ENCODE assay signal across 25 cellular contexts in the genomic region with DNA sequence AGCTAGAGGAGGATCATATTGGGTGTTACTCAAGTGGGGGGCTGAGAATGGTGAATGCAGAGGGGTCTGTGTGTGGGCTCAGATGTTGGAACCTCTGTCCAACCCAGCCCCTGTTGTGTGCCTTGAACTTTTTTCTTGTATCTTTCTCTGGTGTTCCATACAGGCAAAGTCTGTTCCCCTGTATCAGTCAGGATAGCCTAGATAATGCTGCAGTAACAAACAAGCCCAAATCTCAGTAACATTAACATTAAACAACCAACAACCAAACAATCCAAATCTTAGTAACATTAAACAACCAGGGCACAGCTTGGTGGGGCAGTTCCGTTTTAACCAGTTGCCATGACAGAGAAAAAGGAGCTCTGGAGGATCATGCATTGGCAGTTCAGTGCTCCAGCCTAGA.
"Had no signal": no experiment of that assay in that cellular context is flagged by ENCODE, and none has a peak within 500 bp of the region (broad histone marks: within the 10 kb centered on the region; RNA-seq: fewer than 3 reads in every experiment).

No MANE protein-coding gene starts in this region.

- H3K4me1 ChIP-seq: left lung, neural progenitor cell, parathyroid adenoma, suprapubic skin, transverse colon, upper lobe of right lung, uterus had no signal

- DNase-seq: dorsolateral prefrontal cortex; effector CD4-positive, alpha-beta T cell; heart left ventricle; left cardiac atrium; left lung; mucosa of descending colon; naive B cell; stimulated activated CD4-positive, alpha-beta T cell treated with anti-CD3 and anti-CD28 coated beads, Interleukin-12 subunit alpha, Interleukin-12 subunit beta, amount 100 ng/mL, for 4 hours; stimulated activated CD4-positive, alpha-beta T cell treated with anti-CD3 and anti-CD28 coated beads, Interleukin-1b, Interleukin-23, amount 100 ng/mL, for 48 hours; stimulated activated CD4-positive, alpha-beta T cell treated with anti-CD3 and anti-CD28 coated beads, Interleukin-4, amount 100 ng/mL, for 1 hour; stimulated activated CD8-positive, alpha-beta memory T cell treated with anti-CD3 and anti-CD28 coated beads, Interleukin-4, amount 100 ng/mL, for 48 hours; stimulated activated naive CD4-positive, alpha-beta T cell; stimulated activated naive CD8-positive, alpha-beta T cell treated with anti-CD3 and anti-CD28 coated beads, Interleukin-15, amount 100 ng/mL, for 72 hours; transverse colon; upper lobe of right lung had no signal

- ATAC-seq: heart left ventricle; left cardiac atrium; left lung; mucosa of descending colon; sciatic nerve; stimulated activated naive CD8-positive, alpha-beta T cell treated with anti-CD3 and anti-CD28 coated beads, Interleukin-15, amount 100 ng/mL, for 72 hours; upper lobe of right lung had no signal

- H3K27me3 ChIP-seq: dorsolateral prefrontal cortex, heart left ventricle, hepatocyte, left lung, neural progenitor cell, suprapubic skin, transverse colon, upper lobe of right lung, uterus had no signal

- H3K36me3 ChIP-seq: left lung, neural progenitor cell, suprapubic skin, transverse colon, upper lobe of right lung, uterus had no signal

- H3K4me1 Mint-ChIP-seq: naive B cell; stimulated activated naive CD8-positive, alpha-beta T cell treated with anti-CD3 and anti-CD28 coated beads, Interleukin-15, amount 100 ng/mL, for 72 hours had no signal

- H3K4me3 Mint-ChIP-seq: mesothelial cell of epicardium; nephron; neural progenitor cell; stimulated activated naive CD8-positive, alpha-beta T cell treated with anti-CD3 and anti-CD28 coated beads, Interleukin-15, amount 100 ng/mL, for 72 hours had no signal

- H3K4me3 ChIP-seq: dorsolateral prefrontal cortex, heart left ventricle, hepatocyte, left lung, mucosa of descending colon, neural progenitor cell, smooth muscle cell, suprapubic skin, transverse colon, upper lobe of right lung, uterus had no signal

- H3K9me3 ChIP-seq: left lung, mucosa of descending colon, suprapubic skin, transverse colon, upper lobe of right lung, uterus had no signal

- H3K9me3 Mint-ChIP-seq: nephron had no signal

- H3K27me3 Mint-ChIP-seq: naive B cell, progenitor cell of endocrine pancreas had no signal

- H3K27ac Mint-ChIP-seq: neural progenitor cell; progenitor cell of endocrine pancreas; stimulated activated naive CD8-positive, alpha-beta T cell treated with anti-CD3 and anti-CD28 coated beads, Interleukin-15, amount 100 ng/mL, for 72 hours had no signal

- H3K27ac ChIP-seq: dorsolateral prefrontal cortex, heart left ventricle, hepatocyte, left lung, neural progenitor cell, parathyroid adenoma, suprapubic skin, transverse colon, upper lobe of right lung, uterus had no signal
